In genomic region chr5:11075010-11075860, GRCh38 we compare ENCODE assay signal across 13 cellular contexts.
DNase-seq lines count a peak whose midpoint lies in the region; ATAC-seq and TF ChIP-seq lines count a peak whose summit lies in the region.
"Had no signal": no experiment of that assay in that cellular context is flagged by ENCODE, and none has a peak within 500 bp of the region (broad histone marks: within the 10 kb centered on the region; RNA-seq: fewer than 3 reads in every experiment).

No MANE protein-coding gene starts in this region.

- H3K4me2 ChIP-seq in DND-41 (ENCODE audit: insufficient read depth, low read length) = no peak overlapping the region

- H3K27ac Mint-ChIP-seq in HFFc6 (no peak overlapping the region), CD14-positive monocyte (no peak overlapping the region)
- H3K27ac Mint-ChIP-seq: CD4-positive, alpha-beta memory T cell; T-helper 2 cell treated with Interferon-gamma antibody and Interleukin-4, amounts not matched to agents 5 μg/mL and 100 μg/mL, for 36 hours had no signal

- H3K9ac ChIP-seq in DND-41 (ENCODE audit: low read depth, low read length) = no peak overlapping the region

- no peak for ATAC-seq in DND-41 (ENCODE audit: insufficient read depth, low read depth)

- no peaks in the 10 kb centered on the region for H4K20me1 ChIP-seq in DND-41 (ENCODE audit: insufficient read depth, low read length)

- H2AFZ ChIP-seq in DND-41 (ENCODE audit: low read depth, low read length) = no peak overlapping the region

- H3K27me3 Mint-ChIP-seq in HFFc6 (ENCODE audit: insufficient read depth) (peaks cover 15% of the 10 kb centered on the region), CD14-positive monocyte (ENCODE audit: low read depth in 3 of 3) (peaks cover 0 to 5% (median 4%) of the 10 kb centered on the region in 3 donors)

- TF ChIP-seq CTCF in DND-41 (IDR thresholded peaks at IDR 0.05; ENCODE audit: borderline replicate concordance, extremely low read depth, low read length, poor library complexity, severe bottlenecking) (peak; percentile 20), HFFc6 (IDR thresholded peaks at IDR 0.05) (peak; percentile 46), CD14-positive monocyte (IDR thresholded peaks at IDR 0.05) (no peak)

- H3K9me3 Mint-ChIP-seq in HFFc6 (no peaks in the 10 kb centered on the region), CD14-positive monocyte (peaks cover 0 to 4% (median 1%) of the 10 kb centered on the region in 7 donors)
- H3K9me3 Mint-ChIP-seq: T-helper 2 cell treated with Interferon-gamma antibody and Interleukin-4, amounts not matched to agents 5 μg/mL and 100 μg/mL, for 36 hours had no signal

- H3K27ac ChIP-seq in DND-41 (ENCODE audit: low read length) (no peak overlapping the region), iPS DF 6.9 (ENCODE audit: low read length) (no peak overlapping the region)
- H3K27ac ChIP-seq: esophagus muscularis mucosa had no signal

- H3K4me1 Mint-ChIP-seq in HFFc6 (ENCODE audit: low read depth) (no peaks in the 10 kb centered on the region), CD14-positive monocyte (no peaks in the 10 kb centered on the region)
- H3K4me1 Mint-ChIP-seq: CD4-positive, alpha-beta memory T cell had no signal

- peaks cover 11% of the 10 kb centered on the region for H3K27me3 ChIP-seq in DND-41 (ENCODE audit: insufficient read depth, low read length, poor library complexity)
- no peaks in the 10 kb centered on the region for H3K27me3 ChIP-seq in iPS DF 6.9 (ENCODE audit: control insufficient read depth, insufficient read depth, low read length)

- no peaks in the 10 kb centered on the region for H3K79me2 ChIP-seq in DND-41 (ENCODE audit: insufficient read depth, low read length)

- H3K4me3 Mint-ChIP-seq in HFFc6 = no peak overlapping the region
- H3K4me3 Mint-ChIP-seq in CD14-positive monocyte = no peak overlapping the region
- H3K4me3 Mint-ChIP-seq: CD4-positive, alpha-beta memory T cell; T-helper 2 cell treated with Interferon-gamma antibody and Interleukin-4, amounts not matched to agents 5 μg/mL and 100 μg/mL, for 36 hours had no signal

- DNase-seq in DND-41 = no peak
- DNase-seq in HFFc6 = no peak
- DNase-seq in UCSD-AML1 (lab: John Stamatoyannopoulos, UW; ENCODE audit: unreplicated experiment) = peak; percentile 50
- peak; percentile 33 for DNase-seq in iPS DF 6.9 (ENCODE audit: low read depth, low spot score)
- no peak for DNase-seq in NCI-H146 treated with DMSO at 0.1 percent for 48 hours (lab: John Stamatoyannopoulos, UW; ENCODE audit: unreplicated experiment)
- no peak for DNase-seq in NCI-H1417 treated with DMSO at 0.1 percent for 48 hours (lab: John Stamatoyannopoulos, UW)
- DNase-seq in CD14-positive monocyte (ENCODE audit: low spot score) = no peak
- no peak for DNase-seq in cortex of kidney (lab: John Stamatoyannopoulos, UW)
- DNase-seq: CD4-positive, alpha-beta memory T cell; NCI-H526; stimulated activated CD4-positive, alpha-beta T cell treated with anti-CD3 and anti-CD28 coated beads, Interleukin-4, amount 100 ng/mL, for 4 hours had no signal

- no CpG with 5 or more reads among the region's 12 CpGs for WGBS in iPS DF 6.9 (ENCODE audit: insufficient coverage, insufficient read length)

- H3K36me3 ChIP-seq in DND-41 (ENCODE audit: insufficient read depth, low read length) (no peaks in the 10 kb centered on the region), iPS DF 6.9 (ENCODE audit: control insufficient read depth, insufficient read depth, low read length) (no peaks in the 10 kb centered on the region)
- H3K36me3 ChIP-seq: esophagus muscularis mucosa had no signal

- H3K9me3 ChIP-seq in DND-41 (ENCODE audit: insufficient read depth, low read length, severe bottlenecking) = no peaks in the 10 kb centered on the region
- H3K9me3 ChIP-seq in iPS DF 6.9 (ENCODE audit: control insufficient read depth, insufficient read depth, low read length) = no peaks in the 10 kb centered on the region
- H3K9me3 ChIP-seq: esophagus muscularis mucosa had no signal

- H3K4me3 ChIP-seq in DND-41 (ENCODE audit: low read depth in 1 of 2, low read length in 2 of 2) (no peak overlapping the region), iPS DF 6.9 (ENCODE audit: low read length) (no peak overlapping the region)
- H3K4me3 ChIP-seq: esophagus muscularis mucosa had no signal

- intact Hi-C loops in CD14-positive monocyte (cut with micrococcal nuclease) = no loop called here

- H3K36me3 Mint-ChIP-seq in HFFc6 (ENCODE audit: low read depth) = no peaks in the 10 kb centered on the region
- no peaks in the 10 kb centered on the region for H3K36me3 Mint-ChIP-seq in CD14-positive monocyte
- H3K36me3 Mint-ChIP-seq: CD4-positive, alpha-beta memory T cell had no signal

- H3K4me1 ChIP-seq in DND-41 (ENCODE audit: insufficient read depth, low read length) (no peaks in the 10 kb centered on the region), iPS DF 6.9 (ENCODE audit: control insufficient read depth, insufficient read depth, low read length) (no peaks in the 10 kb centered on the region)
- H3K4me1 ChIP-seq: esophagus muscularis mucosa had no signal

Comparison
In these comparisons a context has a peak if more than half of its experiments do, and no peak if none do; other contexts are left out.
1. DNase-seq: peak in UCSD-AML1 (single experiment) and iPS DF 6.9 (single experiment); none in DND-41 (single experiment), HFFc6 (single experiment), NCI-H146 treated with DMSO at 0.1 percent for 48 hours (single experiment), NCI-H1417 treated with DMSO at 0.1 percent for 48 hours (single experiment), CD14-positive monocyte (single experiment) and cortex of kidney (single experiment).